2 cellular contexts compared by ENCODE assay signal in genomic region chr2:74427551-74427950, GRCh38.
TF ChIP-seq lines count a peak whose summit lies in the region.

No MANE protein-coding gene starts in this region.

TF ChIP-seq in SK-N-SH treated with all-trans-retinoic acid at 6 μM for 48 hours, 23 proteins besides CTCF, POLR2A, EP300 and RAD21:
- TF ChIP-seq POU6F1 (CRISPR knock-in tag; IDR thresholded peaks at IDR 0.05; ENCODE audit: borderline replicate concordance, low read depth): no peak

TF ChIP-seq in SK-N-SH, 30 proteins besides CTCF, POLR2A, EP300 and RAD21:
- TF ChIP-seq FOXJ3 (CRISPR knock-in tag; IDR thresholded peaks at IDR 0.05) (no peak), TCF12 (IDR thresholded peaks at IDR 0.05) (no peak), YY1 (IDR thresholded peaks at IDR 0.05; ENCODE audit: low read depth) (no peak), ZBTB33 (IDR thresholded peaks at IDR 0.05; ENCODE audit: borderline replicate concordance, low read depth) (no peak), JUND (IDR thresholded peaks at IDR 0.05) (no peak), EZH2phosphoT487 (IDR thresholded peaks at IDR 0.05; ENCODE audit: borderline replicate concordance, low read depth) (no peak), GATA2 (CRISPR knock-in tag; IDR thresholded peaks at IDR 0.05) (no peak)
- TF ChIP-seq, protein P1, sequence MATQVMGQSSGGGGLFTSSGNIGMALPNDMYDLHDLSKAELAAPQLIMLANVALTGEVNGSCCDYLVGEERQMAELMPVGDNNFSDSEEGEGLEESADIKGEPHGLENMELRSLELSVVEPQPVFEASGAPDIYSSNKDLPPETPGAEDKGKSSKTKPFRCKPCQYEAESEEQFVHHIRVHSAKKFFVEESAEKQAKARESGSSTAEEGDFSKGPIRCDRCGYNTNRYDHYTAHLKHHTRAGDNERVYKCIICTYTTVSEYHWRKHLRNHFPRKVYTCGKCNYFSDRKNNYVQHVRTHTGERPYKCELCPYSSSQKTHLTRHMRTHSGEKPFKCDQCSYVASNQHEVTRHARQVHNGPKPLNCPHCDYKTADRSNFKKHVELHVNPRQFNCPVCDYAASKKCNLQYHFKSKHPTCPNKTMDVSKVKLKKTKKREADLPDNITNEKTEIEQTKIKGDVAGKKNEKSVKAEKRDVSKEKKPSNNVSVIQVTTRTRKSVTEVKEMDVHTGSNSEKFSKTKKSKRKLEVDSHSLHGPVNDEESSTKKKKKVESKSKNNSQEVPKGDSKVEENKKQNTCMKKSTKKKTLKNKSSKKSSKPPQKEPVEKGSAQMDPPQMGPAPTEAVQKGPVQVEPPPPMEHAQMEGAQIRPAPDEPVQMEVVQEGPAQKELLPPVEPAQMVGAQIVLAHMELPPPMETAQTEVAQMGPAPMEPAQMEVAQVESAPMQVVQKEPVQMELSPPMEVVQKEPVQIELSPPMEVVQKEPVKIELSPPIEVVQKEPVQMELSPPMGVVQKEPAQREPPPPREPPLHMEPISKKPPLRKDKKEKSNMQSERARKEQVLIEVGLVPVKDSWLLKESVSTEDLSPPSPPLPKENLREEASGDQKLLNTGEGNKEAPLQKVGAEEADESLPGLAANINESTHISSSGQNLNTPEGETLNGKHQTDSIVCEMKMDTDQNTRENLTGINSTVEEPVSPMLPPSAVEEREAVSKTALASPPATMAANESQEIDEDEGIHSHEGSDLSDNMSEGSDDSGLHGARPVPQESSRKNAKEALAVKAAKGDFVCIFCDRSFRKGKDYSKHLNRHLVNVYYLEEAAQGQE (IDR thresholded peaks at IDR 0.05; ENCODE audit: low read depth, low read length): no peak
